Comparison of ENCODE assay signal across 7 cellular contexts in genomic region chr1:144077167-144077841, GRCh38.
DNase-seq lines count a peak whose midpoint lies in the region; ATAC-seq and TF ChIP-seq lines count a peak whose summit lies in the region.
"Not testable (repeated sequence)": the region's sequence is repeated elsewhere in the genome, so short reads cannot be mapped to it uniquely, and the experiment has no call there.

No MANE protein-coding gene starts in this region.

- not testable (repeated sequence) for H3K4me1 Mint-ChIP-seq in chondrocyte (ENCODE audit: low read depth); natural killer cell

- H3K36me3 Mint-ChIP-seq in chondrocyte (ENCODE audit: low read depth); natural killer cell: not testable (repeated sequence)

- H3K4me3 ChIP-seq in GM12865 (ENCODE audit: low read depth, low read length), result peak overlapping the region; percentile 40

- DNase-seq in GM12865 (ENCODE audit: low read depth) (peak; percentile 3), SK-N-DZ (ENCODE audit: low spot score) (peak; percentile 25), activated T-helper 1 cell treated with Interleukin-2 at 50 U/mL for 16 hours (ENCODE audit: low read depth) (peak; percentile 18), chondrocyte (ENCODE audit: low spot score) (peak; percentile 73), left cardiac atrium (peak; percentile 22), natural killer cell (peak; percentile 27)
- peak; percentile 0 for DNase-seq in stimulated activated CD4-positive, alpha-beta T cell treated with anti-CD3 and anti-CD28 coated beads, Interleukin-2, amount 100 ng/mL, for 4 hours (ENCODE audit: low read depth)

- intact Hi-C loops in left cardiac atrium (cut with DNase I); natural killer cell (cut with micrococcal nuclease): not testable (repeated sequence)

- TF ChIP-seq CTCF in GM12865 (IDR thresholded peaks at IDR 0.05; ENCODE audit: insufficient read depth, low read depth, low read length, missing control alignments); chondrocyte (IDR thresholded peaks at IDR 0.05); natural killer cell (IDR thresholded peaks at IDR 0.05): not testable (repeated sequence)

- ATAC-seq in left cardiac atrium, result not testable (repeated sequence)
- peak in 2 of 3 donors; percentile 26 to 44 for ATAC-seq in natural killer cell

- not testable (repeated sequence) for H3K9me3 Mint-ChIP-seq in chondrocyte (ENCODE audit: low read depth); natural killer cell

- H3K27me3 Mint-ChIP-seq in chondrocyte (ENCODE audit: low read depth); natural killer cell (ENCODE audit: low read depth in 2 of 2): not testable (repeated sequence)

- H3K27ac Mint-ChIP-seq in chondrocyte (ENCODE audit: unreplicated experiment), result not testable (repeated sequence)
- peak overlapping the region in 1 of 2 donors; percentile 36 for H3K27ac Mint-ChIP-seq in natural killer cell

- H3K4me3 Mint-ChIP-seq in chondrocyte (ENCODE audit: unreplicated experiment) (peak overlapping the region; percentile 68), natural killer cell (peak overlapping the region; percentile 58)

Comparison
In these comparisons a context has a peak if more than half of its experiments do, and no peak if none do; other contexts are left out.
1. DNase-seq: peak in every context shown above with its lines; median percentile 73 in chondrocyte; 27 in natural killer cell; 25 in SK-N-DZ; 22 in left cardiac atrium; 18 in activated T-helper 1 cell treated with Interleukin-2 at 50 U/mL for 16 hours; 3 in GM12865; 0 in stimulated activated CD4-positive, alpha-beta T cell treated with anti-CD3 and anti-CD28 coated beads, Interleukin-2, amount 100 ng/mL, for 4 hours.